ENCODE assay signal across 1 cellular context in the genomic region with DNA sequence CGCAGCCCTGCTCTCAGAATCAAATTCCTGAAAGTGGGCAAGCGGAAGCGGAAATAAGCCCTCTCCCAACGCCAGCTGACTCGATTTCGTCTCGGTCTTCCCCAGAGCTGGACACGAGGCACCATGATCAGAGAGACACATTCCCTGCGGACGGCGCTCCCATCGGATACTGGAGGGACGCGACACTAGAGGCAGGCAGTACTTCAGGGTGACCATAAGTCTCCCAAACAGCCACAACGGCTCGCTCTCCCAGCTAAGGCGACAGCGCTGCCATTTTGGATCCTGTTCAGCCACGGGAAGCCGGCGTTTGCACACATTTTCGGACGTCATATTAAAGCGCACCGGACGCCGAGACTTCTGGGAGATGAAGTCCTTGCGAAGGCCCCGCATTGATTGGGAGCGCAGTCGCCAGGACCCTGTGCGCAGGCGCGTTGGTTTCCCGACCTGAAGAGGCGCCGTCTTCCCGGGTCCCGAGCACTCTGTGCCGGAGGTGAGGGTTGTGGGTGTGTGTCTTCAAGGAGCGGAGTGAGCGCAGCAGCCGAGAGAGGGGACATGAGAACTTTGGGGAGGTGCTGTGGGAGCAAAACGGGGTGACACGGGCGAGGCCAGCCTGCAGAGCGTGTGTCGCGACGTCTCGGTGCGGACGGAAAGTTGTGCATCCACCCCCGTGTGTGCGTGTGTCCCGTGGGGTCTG.
A peak's percentile ranks its signal among the peaks of the same experiment; 100 is the strongest.
TF ChIP-seq lines count a peak whose summit lies in the region.

Gene ZNF2, plus strand, starts transcription at position 439 of the 694 bp plus-strand sequence. CDS start 10,418 bp downstream, outside the sequence.

TF ChIP-seq in K562, 482 proteins besides CTCF, POLR2A, EP300 and RAD21 (continued from another document and continues in another):
- TF ChIP-seq SIN3A (IDR thresholded peaks at IDR 0.05; ENCODE audit: borderline replicate concordance in 2 of 2, control insufficient read depth in 1 of 2, low read depth in 2 of 2, low read length in 2 of 2) (peak; percentile 21 to 93; a peak in 3 of 4 replicates), MEF2D (tag; conservative IDR thresholded peaks at IDR 0.05; ENCODE audit: low read depth) (no peak), SMARCA4 (IDR thresholded peaks at IDR 0.05) (no peak), MCM7 (IDR thresholded peaks at IDR 0.05) (no peak), MAZ (CRISPR knock-in tag; conservative IDR thresholded peaks at IDR 0.05 in 1 of 2, IDR thresholded peaks at IDR 0.05 in 1 of 2) (peak in 1 of 2 experiments; percentile 51; a peak in 2 of 4 replicates), TEAD1 (CRISPR knock-in tag; IDR thresholded peaks at IDR 0.05) (peak; percentile 56 to 75; a peak in 2 of 4 replicates), GATAD2B (IDR thresholded peaks at IDR 0.05; ENCODE audit: borderline replicate concordance) (no peak), ZNF77 (CRISPR knock-in tag; IDR thresholded peaks at IDR 0.05) (no peak), REST (CRISPR knock-in tag; IDR thresholded peaks at IDR 0.05; ENCODE audit: low read depth) (no peak), STAG1 (CRISPR knock-in tag; IDR thresholded peaks at IDR 0.05; ENCODE audit: borderline replicate concordance) (no peak), HNRNPUL1 (IDR thresholded peaks at IDR 0.05; ENCODE audit: low read length) (no peak), ZFP30 (CRISPR knock-in tag; IDR thresholded peaks at IDR 0.05; ENCODE audit: borderline replicate concordance) (no peak), HMG20A (CRISPR knock-in tag; conservative IDR thresholded peaks at IDR 0.05) (no peak), SMAD2 (IDR thresholded peaks at IDR 0.05; ENCODE audit: low read depth, low read length) (no peak), XRCC4 (IDR thresholded peaks at IDR 0.05; ENCODE audit: extremely low read depth, insufficient read depth, insufficient read length) (no peak), FOXK1 (CRISPR knock-in tag; IDR thresholded peaks at IDR 0.05; ENCODE audit: borderline replicate concordance) (no peak), SAFB2 (IDR thresholded peaks at IDR 0.05; ENCODE audit: borderline replicate concordance, low read depth, low read length, severe bottlenecking) (no peak), ZNF347 (CRISPR knock-in tag; IDR thresholded peaks at IDR 0.05; ENCODE audit: low read depth) (no peak), NFATC3 (IDR thresholded peaks at IDR 0.05) (no peak), PHF20 (IDR thresholded peaks at IDR 0.05; ENCODE audit: partially characterized antibody) (peak; percentile 96), ZNF384 (IDR thresholded peaks at IDR 0.05; ENCODE audit: low read depth, low read length) (no peak; the same call in 1 of the 2 replicates), ZNF12 (CRISPR knock-in tag; IDR thresholded peaks at IDR 0.05) (0 out of 2 replicates have a peak, but pooled peaks have one; percentile 24), EGR1 (conservative IDR thresholded peaks at IDR 0.05) (no peak), PURB (CRISPR knock-in tag; IDR thresholded peaks at IDR 0.05; ENCODE audit: low read depth) (no peak), MAFF (IDR thresholded peaks at IDR 0.05; ENCODE audit: low read length) (no peak), FOXP1 (CRISPR knock-in tag; IDR thresholded peaks at IDR 0.05) (no peak; the same call in 1 of the 2 replicates), ETV5 (CRISPR knock-in tag; IDR thresholded peaks at IDR 0.05; ENCODE audit: low read depth) (peak; percentile 82; the same call in 1 of the 2 replicates), ATF7 (IDR thresholded peaks at IDR 0.05) (peak; percentile 89), TEAD2 (tag; IDR thresholded peaks at IDR 0.05) (0 out of 2 replicates have a peak, but pooled peaks have one; percentile 49), RAD51 (IDR thresholded peaks at IDR 0.05; ENCODE audit: borderline replicate concordance, low read depth) (peak; percentile 8; the same call in 1 of the 2 replicates), HSF4 (CRISPR knock-in tag; IDR thresholded peaks at IDR 0.05; ENCODE audit: borderline replicate concordance) (no peak), NELFE (IDR thresholded peaks at IDR 0.05; ENCODE audit: insufficient read depth, insufficient read length) (no peak), ZFP91 (CRISPR knock-in tag; IDR thresholded peaks at IDR 0.05) (no peak), RFX7 (CRISPR knock-in tag; IDR thresholded peaks at IDR 0.05) (no peak), NR2C2 (CRISPR knock-in tag; IDR thresholded peaks at IDR 0.05) (peak; percentile 60), NR2C2 (tag; IDR thresholded peaks at IDR 0.05) (peak; percentile 85), ZNF24 (IDR thresholded peaks at IDR 0.05) (no peak), ZNF764 (CRISPR knock-in tag; IDR thresholded peaks at IDR 0.05; ENCODE audit: low read depth) (no peak), BRF2 (IDR thresholded peaks at IDR 0.05; ENCODE audit: borderline replicate concordance, insufficient read depth, insufficient read length) (no peak), THRB (CRISPR knock-in tag; conservative IDR thresholded peaks at IDR 0.05) (0 out of 2 replicates have a peak, but pooled peaks have one; percentile 24), NR1H2 (CRISPR knock-in tag; IDR thresholded peaks at IDR 0.05) (peak; percentile 53; the same call in 1 of the 2 replicates)
- TF ChIP-seq, protein P1, sequence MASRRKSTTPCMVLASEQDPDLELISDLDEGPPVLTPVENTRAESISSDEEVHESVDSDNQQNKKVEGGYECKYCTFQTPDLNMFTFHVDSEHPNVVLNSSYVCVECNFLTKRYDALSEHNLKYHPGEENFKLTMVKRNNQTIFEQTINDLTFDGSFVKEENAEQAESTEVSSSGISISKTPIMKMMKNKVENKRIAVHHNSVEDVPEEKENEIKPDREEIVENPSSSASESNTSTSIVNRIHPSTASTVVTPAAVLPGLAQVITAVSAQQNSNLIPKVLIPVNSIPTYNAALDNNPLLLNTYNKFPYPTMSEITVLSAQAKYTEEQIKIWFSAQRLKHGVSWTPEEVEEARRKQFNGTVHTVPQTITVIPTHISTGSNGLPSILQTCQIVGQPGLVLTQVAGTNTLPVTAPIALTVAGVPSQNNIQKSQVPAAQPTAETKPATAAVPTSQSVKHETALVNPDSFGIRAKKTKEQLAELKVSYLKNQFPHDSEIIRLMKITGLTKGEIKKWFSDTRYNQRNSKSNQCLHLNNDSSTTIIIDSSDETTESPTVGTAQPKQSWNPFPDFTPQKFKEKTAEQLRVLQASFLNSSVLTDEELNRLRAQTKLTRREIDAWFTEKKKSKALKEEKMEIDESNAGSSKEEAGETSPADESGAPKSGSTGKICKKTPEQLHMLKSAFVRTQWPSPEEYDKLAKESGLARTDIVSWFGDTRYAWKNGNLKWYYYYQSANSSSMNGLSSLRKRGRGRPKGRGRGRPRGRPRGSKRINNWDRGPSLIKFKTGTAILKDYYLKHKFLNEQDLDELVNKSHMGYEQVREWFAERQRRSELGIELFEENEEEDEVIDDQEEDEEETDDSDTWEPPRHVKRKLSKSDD (conservative IDR thresholded peaks at IDR 0.05; ENCODE audit: low read length), result peak; percentile 80; the same call in 1 of the 2 replicates
- TF ChIP-seq, protein P2, sequence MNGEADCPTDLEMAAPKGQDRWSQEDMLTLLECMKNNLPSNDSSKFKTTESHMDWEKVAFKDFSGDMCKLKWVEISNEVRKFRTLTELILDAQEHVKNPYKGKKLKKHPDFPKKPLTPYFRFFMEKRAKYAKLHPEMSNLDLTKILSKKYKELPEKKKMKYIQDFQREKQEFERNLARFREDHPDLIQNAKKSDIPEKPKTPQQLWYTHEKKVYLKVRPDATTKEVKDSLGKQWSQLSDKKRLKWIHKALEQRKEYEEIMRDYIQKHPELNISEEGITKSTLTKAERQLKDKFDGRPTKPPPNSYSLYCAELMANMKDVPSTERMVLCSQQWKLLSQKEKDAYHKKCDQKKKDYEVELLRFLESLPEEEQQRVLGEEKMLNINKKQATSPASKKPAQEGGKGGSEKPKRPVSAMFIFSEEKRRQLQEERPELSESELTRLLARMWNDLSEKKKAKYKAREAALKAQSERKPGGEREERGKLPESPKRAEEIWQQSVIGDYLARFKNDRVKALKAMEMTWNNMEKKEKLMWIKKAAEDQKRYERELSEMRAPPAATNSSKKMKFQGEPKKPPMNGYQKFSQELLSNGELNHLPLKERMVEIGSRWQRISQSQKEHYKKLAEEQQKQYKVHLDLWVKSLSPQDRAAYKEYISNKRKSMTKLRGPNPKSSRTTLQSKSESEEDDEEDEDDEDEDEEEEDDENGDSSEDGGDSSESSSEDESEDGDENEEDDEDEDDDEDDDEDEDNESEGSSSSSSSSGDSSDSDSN (IDR thresholded peaks at IDR 0.05; ENCODE audit: borderline replicate concordance in 1 of 2, low read depth in 2 of 2, low read length in 2 of 2), result 0 out of 4 replicates have a peak, but pooled peaks of 1 of the 2 experiments have one; percentile 58
- TF ChIP-seq, protein P3, sequence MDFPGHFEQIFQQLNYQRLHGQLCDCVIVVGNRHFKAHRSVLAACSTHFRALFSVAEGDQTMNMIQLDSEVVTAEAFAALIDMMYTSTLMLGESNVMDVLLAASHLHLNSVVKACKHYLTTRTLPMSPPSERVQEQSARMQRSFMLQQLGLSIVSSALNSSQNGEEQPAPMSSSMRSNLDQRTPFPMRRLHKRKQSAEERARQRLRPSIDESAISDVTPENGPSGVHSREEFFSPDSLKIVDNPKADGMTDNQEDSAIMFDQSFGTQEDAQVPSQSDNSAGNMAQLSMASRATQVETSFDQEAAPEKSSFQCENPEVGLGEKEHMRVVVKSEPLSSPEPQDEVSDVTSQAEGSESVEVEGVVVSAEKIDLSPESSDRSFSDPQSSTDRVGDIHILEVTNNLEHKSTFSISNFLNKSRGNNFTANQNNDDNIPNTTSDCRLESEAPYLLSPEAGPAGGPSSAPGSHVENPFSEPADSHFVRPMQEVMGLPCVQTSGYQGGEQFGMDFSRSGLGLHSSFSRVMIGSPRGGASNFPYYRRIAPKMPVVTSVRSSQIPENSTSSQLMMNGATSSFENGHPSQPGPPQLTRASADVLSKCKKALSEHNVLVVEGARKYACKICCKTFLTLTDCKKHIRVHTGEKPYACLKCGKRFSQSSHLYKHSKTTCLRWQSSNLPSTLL (IDR thresholded peaks at IDR 0.05), result no peak
- TF ChIP-seq, protein P4, sequence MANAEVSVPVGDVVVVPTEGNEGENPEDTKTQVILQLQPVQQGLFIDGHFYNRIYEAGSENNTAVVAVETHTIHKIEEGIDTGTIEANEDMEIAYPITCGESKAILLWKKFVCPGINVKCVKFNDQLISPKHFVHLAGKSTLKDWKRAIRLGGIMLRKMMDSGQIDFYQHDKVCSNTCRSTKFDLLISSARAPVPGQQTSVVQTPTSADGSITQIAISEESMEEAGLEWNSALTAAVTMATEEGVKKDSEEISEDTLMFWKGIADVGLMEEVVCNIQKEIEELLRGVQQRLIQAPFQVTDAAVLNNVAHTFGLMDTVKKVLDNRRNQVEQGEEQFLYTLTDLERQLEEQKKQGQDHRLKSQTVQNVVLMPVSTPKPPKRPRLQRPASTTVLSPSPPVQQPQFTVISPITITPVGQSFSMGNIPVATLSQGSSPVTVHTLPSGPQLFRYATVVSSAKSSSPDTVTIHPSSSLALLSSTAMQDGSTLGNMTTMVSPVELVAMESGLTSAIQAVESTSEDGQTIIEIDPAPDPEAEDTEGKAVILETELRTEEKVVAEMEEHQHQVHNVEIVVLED (CRISPR knock-in tag; IDR thresholded peaks at IDR 0.05), result no peak; the same call in 1 of the 2 replicates
